Comparison of ENCODE assay signal across 1 cellular context in the genomic region with DNA sequence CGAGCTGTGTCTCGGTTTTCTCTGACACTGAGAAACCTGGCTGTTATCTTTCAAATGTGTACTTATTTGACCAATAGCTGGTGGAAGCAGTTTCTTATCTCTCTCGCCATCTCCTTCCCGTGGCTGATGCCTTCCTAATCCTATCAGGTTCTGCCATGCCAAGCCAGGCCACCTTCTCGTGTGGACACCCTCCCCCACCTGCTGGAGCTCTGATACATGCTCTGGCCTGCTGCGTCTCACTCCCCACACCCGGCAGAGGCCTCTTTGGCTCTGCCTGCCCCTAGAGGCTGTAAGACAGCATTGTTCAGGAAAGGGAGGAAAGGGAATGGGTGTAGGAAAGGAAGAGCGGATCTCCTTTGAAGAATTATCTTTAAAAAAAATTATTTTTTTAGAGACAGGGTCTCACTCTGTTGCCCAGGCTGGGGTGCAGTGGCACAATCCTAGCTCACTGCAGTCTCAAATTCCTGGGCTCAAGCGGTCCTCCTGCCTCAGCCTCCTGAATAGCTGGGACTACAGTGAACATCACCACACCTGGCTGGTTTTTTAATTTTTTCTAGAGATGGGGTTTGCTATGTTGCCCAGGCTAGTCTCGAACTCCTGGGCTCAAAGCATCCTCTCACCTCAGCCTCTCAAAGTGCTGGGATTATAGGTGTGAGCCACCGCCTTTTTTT.
TF ChIP-seq lines count a peak whose summit lies in the region.

No MANE protein-coding gene starts in this region.

TF ChIP-seq in HepG2, 621 proteins besides CTCF, POLR2A, EP300 and RAD21 (continues in another document):
- TF ChIP-seq HMG20A (CRISPR knock-in tag; IDR thresholded peaks at IDR 0.05; ENCODE audit: borderline replicate concordance) = peak; percentile 30; the same call in 1 of the 2 replicates
- no peak for TF ChIP-seq TRIM24 (CRISPR knock-in tag; IDR thresholded peaks at IDR 0.05)
- TF ChIP-seq MAFF (IDR thresholded peaks at IDR 0.05; ENCODE audit: low read depth, low read length) = no peak
- TF ChIP-seq, protein P1, sequence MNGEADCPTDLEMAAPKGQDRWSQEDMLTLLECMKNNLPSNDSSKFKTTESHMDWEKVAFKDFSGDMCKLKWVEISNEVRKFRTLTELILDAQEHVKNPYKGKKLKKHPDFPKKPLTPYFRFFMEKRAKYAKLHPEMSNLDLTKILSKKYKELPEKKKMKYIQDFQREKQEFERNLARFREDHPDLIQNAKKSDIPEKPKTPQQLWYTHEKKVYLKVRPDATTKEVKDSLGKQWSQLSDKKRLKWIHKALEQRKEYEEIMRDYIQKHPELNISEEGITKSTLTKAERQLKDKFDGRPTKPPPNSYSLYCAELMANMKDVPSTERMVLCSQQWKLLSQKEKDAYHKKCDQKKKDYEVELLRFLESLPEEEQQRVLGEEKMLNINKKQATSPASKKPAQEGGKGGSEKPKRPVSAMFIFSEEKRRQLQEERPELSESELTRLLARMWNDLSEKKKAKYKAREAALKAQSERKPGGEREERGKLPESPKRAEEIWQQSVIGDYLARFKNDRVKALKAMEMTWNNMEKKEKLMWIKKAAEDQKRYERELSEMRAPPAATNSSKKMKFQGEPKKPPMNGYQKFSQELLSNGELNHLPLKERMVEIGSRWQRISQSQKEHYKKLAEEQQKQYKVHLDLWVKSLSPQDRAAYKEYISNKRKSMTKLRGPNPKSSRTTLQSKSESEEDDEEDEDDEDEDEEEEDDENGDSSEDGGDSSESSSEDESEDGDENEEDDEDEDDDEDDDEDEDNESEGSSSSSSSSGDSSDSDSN (CRISPR knock-in tag; IDR thresholded peaks at IDR 0.05) = 0 out of 2 replicates have a peak, but pooled peaks have one; percentile 36
- peak; percentile 72 for TF ChIP-seq ZNF792 (CRISPR knock-in tag; IDR thresholded peaks at IDR 0.05)
- no peak for TF ChIP-seq TBP (CRISPR knock-in tag; IDR thresholded peaks at IDR 0.05)
- no peak for TF ChIP-seq RNF2 (conservative IDR thresholded peaks at IDR 0.05; ENCODE audit: low read depth)
- no peak for TF ChIP-seq ZIK1 (CRISPR knock-in tag; IDR thresholded peaks at IDR 0.05; ENCODE audit: borderline replicate concordance, low read depth)
- TF ChIP-seq ZNF136 (CRISPR knock-in tag; IDR thresholded peaks at IDR 0.05; ENCODE audit: low read depth) = no peak
- TF ChIP-seq, protein P2, sequence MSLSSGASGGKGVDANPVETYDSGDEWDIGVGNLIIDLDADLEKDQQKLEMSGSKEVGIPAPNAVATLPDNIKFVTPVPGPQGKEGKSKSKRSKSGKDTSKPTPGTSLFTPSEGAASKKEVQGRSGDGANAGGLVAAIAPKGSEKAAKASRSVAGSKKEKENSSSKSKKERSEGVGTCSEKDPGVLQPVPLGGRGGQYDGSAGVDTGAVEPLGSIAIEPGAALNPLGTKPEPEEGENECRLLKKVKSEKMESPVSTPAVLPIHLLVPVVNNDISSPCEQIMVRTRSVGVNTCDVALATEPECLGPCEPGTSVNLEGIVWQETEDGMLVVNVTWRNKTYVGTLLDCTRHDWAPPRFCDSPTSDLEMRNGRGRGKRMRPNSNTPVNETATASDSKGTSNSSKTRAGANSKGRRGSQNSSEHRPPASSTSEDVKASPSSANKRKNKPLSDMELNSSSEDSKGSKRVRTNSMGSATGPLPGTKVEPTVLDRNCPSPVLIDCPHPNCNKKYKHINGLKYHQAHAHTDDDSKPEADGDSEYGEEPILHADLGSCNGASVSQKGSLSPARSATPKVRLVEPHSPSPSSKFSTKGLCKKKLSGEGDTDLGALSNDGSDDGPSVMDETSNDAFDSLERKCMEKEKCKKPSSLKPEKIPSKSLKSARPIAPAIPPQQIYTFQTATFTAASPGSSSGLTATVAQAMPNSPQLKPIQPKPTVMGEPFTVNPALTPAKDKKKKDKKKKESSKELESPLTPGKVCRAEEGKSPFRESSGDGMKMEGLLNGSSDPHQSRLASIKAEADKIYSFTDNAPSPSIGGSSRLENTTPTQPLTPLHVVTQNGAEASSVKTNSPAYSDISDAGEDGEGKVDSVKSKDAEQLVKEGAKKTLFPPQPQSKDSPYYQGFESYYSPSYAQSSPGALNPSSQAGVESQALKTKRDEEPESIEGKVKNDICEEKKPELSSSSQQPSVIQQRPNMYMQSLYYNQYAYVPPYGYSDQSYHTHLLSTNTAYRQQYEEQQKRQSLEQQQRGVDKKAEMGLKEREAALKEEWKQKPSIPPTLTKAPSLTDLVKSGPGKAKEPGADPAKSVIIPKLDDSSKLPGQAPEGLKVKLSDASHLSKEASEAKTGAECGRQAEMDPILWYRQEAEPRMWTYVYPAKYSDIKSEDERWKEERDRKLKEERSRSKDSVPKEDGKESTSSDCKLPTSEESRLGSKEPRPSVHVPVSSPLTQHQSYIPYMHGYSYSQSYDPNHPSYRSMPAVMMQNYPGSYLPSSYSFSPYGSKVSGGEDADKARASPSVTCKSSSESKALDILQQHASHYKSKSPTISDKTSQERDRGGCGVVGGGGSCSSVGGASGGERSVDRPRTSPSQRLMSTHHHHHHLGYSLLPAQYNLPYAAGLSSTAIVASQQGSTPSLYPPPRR (CRISPR knock-in tag; IDR thresholded peaks at IDR 0.05; ENCODE audit: borderline replicate concordance) = no peak
- TF ChIP-seq ZNF546 (CRISPR knock-in tag; conservative IDR thresholded peaks at IDR 0.05) = no peak
- no peak for TF ChIP-seq ARID2 (CRISPR knock-in tag; IDR thresholded peaks at IDR 0.05; ENCODE audit: borderline replicate concordance)
- TF ChIP-seq, protein P3, sequence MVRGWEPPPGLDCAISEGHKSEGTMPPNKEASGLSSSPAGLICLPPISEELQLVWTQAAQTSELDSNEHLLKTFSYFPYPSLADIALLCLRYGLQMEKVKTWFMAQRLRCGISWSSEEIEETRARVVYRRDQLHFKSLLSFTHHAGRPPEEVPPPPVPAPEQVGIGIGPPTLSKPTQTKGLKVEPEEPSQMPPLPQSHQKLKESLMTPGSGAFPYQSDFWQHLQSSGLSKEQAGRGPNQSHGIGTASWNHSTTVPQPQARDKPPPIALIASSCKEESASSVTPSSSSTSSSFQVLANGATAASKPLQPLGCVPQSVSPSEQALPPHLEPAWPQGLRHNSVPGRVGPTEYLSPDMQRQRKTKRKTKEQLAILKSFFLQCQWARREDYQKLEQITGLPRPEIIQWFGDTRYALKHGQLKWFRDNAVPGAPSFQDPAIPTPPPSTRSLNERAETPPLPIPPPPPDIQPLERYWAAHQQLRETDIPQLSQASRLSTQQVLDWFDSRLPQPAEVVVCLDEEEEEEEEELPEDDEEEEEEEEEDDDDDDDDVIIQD (CRISPR knock-in tag; IDR thresholded peaks at IDR 0.05; ENCODE audit: low read depth) = no peak; the same call in 1 of the 2 replicates
- 0 out of 2 replicates have a peak, but pooled peaks have one; percentile 39 for TF ChIP-seq IRF2 (CRISPR knock-in tag; IDR thresholded peaks at IDR 0.05)
- TF ChIP-seq, protein P4, sequence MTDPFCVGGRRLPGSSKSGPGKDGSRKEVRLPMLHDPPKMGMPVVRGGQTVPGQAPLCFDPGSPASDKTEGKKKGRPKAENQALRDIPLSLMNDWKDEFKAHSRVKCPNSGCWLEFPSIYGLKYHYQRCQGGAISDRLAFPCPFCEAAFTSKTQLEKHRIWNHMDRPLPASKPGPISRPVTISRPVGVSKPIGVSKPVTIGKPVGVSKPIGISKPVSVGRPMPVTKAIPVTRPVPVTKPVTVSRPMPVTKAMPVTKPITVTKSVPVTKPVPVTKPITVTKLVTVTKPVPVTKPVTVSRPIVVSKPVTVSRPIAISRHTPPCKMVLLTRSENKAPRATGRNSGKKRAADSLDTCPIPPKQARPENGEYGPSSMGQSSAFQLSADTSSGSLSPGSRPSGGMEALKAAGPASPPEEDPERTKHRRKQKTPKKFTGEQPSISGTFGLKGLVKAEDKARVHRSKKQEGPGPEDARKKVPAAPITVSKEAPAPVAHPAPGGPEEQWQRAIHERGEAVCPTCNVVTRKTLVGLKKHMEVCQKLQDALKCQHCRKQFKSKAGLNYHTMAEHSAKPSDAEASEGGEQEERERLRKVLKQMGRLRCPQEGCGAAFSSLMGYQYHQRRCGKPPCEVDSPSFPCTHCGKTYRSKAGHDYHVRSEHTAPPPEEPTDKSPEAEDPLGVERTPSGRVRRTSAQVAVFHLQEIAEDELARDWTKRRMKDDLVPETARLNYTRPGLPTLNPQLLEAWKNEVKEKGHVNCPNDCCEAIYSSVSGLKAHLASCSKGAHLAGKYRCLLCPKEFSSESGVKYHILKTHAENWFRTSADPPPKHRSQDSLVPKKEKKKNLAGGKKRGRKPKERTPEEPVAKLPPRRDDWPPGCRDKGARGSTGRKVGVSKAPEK (CRISPR knock-in tag; IDR thresholded peaks at IDR 0.05; ENCODE audit: borderline replicate concordance) = no peak
- TF ChIP-seq, protein P5, sequence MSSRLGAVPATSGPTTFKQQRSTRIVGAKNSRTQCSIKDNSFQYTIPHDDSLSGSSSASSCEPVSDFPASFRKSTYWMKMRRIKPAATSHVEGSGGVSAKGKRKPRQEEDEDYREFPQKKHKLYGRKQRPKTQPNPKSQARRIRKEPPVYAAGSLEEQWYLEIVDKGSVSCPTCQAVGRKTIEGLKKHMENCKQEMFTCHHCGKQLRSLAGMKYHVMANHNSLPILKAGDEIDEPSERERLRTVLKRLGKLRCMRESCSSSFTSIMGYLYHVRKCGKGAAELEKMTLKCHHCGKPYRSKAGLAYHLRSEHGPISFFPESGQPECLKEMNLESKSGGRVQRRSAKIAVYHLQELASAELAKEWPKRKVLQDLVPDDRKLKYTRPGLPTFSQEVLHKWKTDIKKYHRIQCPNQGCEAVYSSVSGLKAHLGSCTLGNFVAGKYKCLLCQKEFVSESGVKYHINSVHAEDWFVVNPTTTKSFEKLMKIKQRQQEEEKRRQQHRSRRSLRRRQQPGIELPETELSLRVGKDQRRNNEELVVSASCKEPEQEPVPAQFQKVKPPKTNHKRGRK (CRISPR knock-in tag; IDR thresholded peaks at IDR 0.05) = no peak
- no peak for TF ChIP-seq ZNF33B (CRISPR knock-in tag; IDR thresholded peaks at IDR 0.05)
- TF ChIP-seq, protein P6, sequence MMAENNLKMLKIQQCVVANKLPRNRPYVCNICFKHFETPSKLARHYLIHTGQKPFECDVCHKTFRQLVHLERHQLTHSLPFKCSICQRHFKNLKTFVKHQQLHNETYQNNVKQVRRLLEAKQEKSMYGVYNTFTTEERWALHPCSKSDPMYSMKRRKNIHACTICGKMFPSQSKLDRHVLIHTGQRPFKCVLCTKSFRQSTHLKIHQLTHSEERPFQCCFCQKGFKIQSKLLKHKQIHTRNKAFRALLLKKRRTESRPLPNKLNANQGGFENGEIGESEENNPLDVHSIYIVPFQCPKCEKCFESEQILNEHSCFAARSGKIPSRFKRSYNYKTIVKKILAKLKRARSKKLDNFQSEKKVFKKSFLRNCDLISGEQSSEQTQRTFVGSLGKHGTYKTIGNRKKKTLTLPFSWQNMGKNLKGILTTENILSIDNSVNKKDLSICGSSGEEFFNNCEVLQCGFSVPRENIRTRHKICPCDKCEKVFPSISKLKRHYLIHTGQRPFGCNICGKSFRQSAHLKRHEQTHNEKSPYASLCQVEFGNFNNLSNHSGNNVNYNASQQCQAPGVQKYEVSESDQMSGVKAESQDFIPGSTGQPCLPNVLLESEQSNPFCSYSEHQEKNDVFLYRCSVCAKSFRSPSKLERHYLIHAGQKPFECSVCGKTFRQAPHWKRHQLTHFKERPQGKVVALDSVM (CRISPR knock-in tag; IDR thresholded peaks at IDR 0.05) = peak; percentile 74
- TF ChIP-seq SAP130 (CRISPR knock-in tag; IDR thresholded peaks at IDR 0.05; ENCODE audit: low read depth) = peak; percentile 62
- no peak for TF ChIP-seq NFIC (IDR thresholded peaks at IDR 0.05; ENCODE audit: low read length)
- TF ChIP-seq, protein P7, sequence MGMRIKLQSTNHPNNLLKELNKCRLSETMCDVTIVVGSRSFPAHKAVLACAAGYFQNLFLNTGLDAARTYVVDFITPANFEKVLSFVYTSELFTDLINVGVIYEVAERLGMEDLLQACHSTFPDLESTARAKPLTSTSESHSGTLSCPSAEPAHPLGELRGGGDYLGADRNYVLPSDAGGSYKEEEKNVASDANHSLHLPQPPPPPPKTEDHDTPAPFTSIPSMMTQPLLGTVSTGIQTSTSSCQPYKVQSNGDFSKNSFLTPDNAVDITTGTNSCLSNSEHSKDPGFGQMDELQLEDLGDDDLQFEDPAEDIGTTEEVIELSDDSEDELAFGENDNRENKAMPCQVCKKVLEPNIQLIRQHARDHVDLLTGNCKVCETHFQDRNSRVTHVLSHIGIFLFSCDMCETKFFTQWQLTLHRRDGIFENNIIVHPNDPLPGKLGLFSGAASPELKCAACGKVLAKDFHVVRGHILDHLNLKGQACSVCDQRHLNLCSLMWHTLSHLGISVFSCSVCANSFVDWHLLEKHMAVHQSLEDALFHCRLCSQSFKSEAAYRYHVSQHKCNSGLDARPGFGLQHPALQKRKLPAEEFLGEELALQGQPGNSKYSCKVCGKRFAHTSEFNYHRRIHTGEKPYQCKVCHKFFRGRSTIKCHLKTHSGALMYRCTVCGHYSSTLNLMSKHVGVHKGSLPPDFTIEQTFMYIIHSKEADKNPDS (CRISPR knock-in tag; IDR thresholded peaks at IDR 0.05) = 0 out of 2 replicates have a peak, but pooled peaks have one; percentile 30
- TF ChIP-seq GATAD1 (CRISPR knock-in tag; IDR thresholded peaks at IDR 0.05) = no peak
- TF ChIP-seq SSRP1 (CRISPR knock-in tag; IDR thresholded peaks at IDR 0.05) = peak; percentile 86; the same call in 1 of the 2 replicates
- TF ChIP-seq BHLHE40 (IDR thresholded peaks at IDR 0.05; ENCODE audit: low read length) = 0 out of 2 replicates have a peak, but pooled peaks have one; percentile 18
- TF ChIP-seq, protein P8, sequence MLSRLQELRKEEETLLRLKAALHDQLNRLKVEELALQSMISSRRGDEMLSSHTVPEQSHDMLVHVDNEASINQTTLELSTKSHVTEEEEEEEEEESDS (CRISPR knock-in tag; IDR thresholded peaks at IDR 0.05; ENCODE audit: borderline replicate concordance) = no peak
- TF ChIP-seq, protein P9, sequence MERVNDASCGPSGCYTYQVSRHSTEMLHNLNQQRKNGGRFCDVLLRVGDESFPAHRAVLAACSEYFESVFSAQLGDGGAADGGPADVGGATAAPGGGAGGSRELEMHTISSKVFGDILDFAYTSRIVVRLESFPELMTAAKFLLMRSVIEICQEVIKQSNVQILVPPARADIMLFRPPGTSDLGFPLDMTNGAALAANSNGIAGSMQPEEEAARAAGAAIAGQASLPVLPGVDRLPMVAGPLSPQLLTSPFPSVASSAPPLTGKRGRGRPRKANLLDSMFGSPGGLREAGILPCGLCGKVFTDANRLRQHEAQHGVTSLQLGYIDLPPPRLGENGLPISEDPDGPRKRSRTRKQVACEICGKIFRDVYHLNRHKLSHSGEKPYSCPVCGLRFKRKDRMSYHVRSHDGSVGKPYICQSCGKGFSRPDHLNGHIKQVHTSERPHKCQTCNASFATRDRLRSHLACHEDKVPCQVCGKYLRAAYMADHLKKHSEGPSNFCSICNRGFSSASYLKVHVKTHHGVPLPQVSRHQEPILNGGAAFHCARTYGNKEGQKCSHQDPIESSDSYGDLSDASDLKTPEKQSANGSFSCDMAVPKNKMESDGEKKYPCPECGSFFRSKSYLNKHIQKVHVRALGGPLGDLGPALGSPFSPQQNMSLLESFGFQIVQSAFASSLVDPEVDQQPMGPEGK (CRISPR knock-in tag; IDR thresholded peaks at IDR 0.05) = peak; percentile 54; the same call in 1 of the 2 replicates
- TF ChIP-seq, protein P10, sequence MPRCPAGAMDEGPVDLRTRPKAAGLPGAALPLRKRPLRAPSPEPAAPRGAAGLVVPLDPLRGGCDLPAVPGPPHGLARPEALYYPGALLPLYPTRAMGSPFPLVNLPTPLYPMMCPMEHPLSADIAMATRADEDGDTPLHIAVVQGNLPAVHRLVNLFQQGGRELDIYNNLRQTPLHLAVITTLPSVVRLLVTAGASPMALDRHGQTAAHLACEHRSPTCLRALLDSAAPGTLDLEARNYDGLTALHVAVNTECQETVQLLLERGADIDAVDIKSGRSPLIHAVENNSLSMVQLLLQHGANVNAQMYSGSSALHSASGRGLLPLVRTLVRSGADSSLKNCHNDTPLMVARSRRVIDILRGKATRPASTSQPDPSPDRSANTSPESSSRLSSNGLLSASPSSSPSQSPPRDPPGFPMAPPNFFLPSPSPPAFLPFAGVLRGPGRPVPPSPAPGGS (CRISPR knock-in tag; IDR thresholded peaks at IDR 0.05) = no peak
